Comparison of ENCODE assay signal across 14 cellular contexts in genomic region chr6:144660545-144660944, GRCh38.
DNase-seq lines count a peak whose midpoint lies in the region; ATAC-seq, FAIRE-seq and TF ChIP-seq lines count a peak whose summit lies in the region.
"Had no signal": no experiment of that assay in that cellular context is flagged by ENCODE, and none has a peak within 500 bp of the region (broad histone marks: within the 10 kb centered on the region; RNA-seq: fewer than 3 reads in every experiment).

No MANE protein-coding gene starts in this region.

- H3K4me3 ChIP-seq in IMR-90 (ENCODE audit: insufficient read depth, low read depth, low read length) (no peak overlapping the region), keratinocyte (ENCODE audit: control insufficient read depth in 2 of 3, extremely low read depth in 1 of 3, insufficient read depth in 2 of 3, low read depth in 1 of 3, low read length in 3 of 3) (no peak overlapping the region)

- no peaks in the 10 kb centered on the region for H3K9me3 Mint-ChIP-seq in WTC11
- H3K9me3 Mint-ChIP-seq: activated CD8-positive, alpha-beta T cell treated with anti-CD3 and anti-CD28 coated beads for 36 hours; CD8-positive, alpha-beta memory T cell had no signal

- H3K56ac ChIP-seq in IMR-90 (ENCODE audit: extremely low read depth, insufficient read depth, low read length), result no peak overlapping the region

- peak overlapping the region; percentile 50 for H3K4me3 Mint-ChIP-seq in WTC11
- H3K4me3 Mint-ChIP-seq: activated CD8-positive, alpha-beta T cell treated with anti-CD3 and anti-CD28 coated beads for 36 hours had no signal

- H4K91ac ChIP-seq in IMR-90 (ENCODE audit: insufficient read depth, low read depth, low read length), result no peak overlapping the region

- no peak overlapping the region for H2BK120ac ChIP-seq in IMR-90 (ENCODE audit: low read depth, low read length)

- no peak for TF ChIP-seq POLR2A in IMR-90 (IDR thresholded peaks at IDR 0.05; ENCODE audit: low read depth, low read length)

- no peak overlapping the region for H4K8ac ChIP-seq in IMR-90 (ENCODE audit: low read depth in 2 of 2, low read length in 2 of 2)

- H2AK9ac ChIP-seq in IMR-90 (replicated peaks; ENCODE audit: low read depth, low read length, poor library complexity), result no peak overlapping the region

- H3K4me1 Mint-ChIP-seq in WTC11, result peaks cover 73% of the 10 kb centered on the region

- ATAC-seq in IMR-90 (ENCODE audit: low read depth) (no peak), WTC11 (no peak)
- no peak for ATAC-seq in stimulated activated naive CD8-positive, alpha-beta T cell treated with anti-CD3 and anti-CD28 coated beads, Interleukin-15, Interleukin-2, amounts not matched to agents 100 U/mL and 50 U/mL, for 24 hours
- ATAC-seq: activated CD8-positive, alpha-beta T cell treated with anti-CD3 and anti-CD28 coated beads for 36 hours had no signal

- CTCF ChIA-PET in IMR-90 (lab: Yijun Ruan, JAX), result no interaction called here
- CTCF ChIA-PET in WTC11 (lab: Charles Lee), result interaction anchor here (0.8 to 3.0 kb wide), 3 partner anchors 16 to 477 kb away, joined by 3 to 12 read pairs (median 4); no protein-coding TSS in a partner anchor

- no peak overlapping the region for H2AFZ ChIP-seq in IMR-90 (replicated peaks; ENCODE audit: low read length, poor library complexity)
- H2AFZ ChIP-seq in keratinocyte (ENCODE audit: control insufficient read depth, low read length), result no peak overlapping the region

- no peak overlapping the region for H3K14ac ChIP-seq in IMR-90 (replicated peaks; ENCODE audit: low read depth, low read length)

- H3K36me3 Mint-ChIP-seq in WTC11, result no peaks in the 10 kb centered on the region

- no peaks in the 10 kb centered on the region for H3K79me2 ChIP-seq in keratinocyte (ENCODE audit: control insufficient read depth, insufficient read depth, low read length)

- H3K18ac ChIP-seq in IMR-90 (ENCODE audit: low read depth, low read length), result no peak overlapping the region

- H3K4me2 ChIP-seq in IMR-90 (ENCODE audit: low read depth, low read length), result no peak overlapping the region
- H3K4me2 ChIP-seq in keratinocyte (ENCODE audit: control insufficient read depth, extremely low read depth, insufficient read depth, low read depth, low read length), result peak overlapping the region; percentile 1

- H4K5ac ChIP-seq in IMR-90 (ENCODE audit: low read depth, low read length), result no peak overlapping the region

- no peaks in the 10 kb centered on the region for H3K27me3 ChIP-seq in IMR-90 (ENCODE audit: control insufficient read depth, insufficient read depth, low read length)
- H3K27me3 ChIP-seq in keratinocyte (ENCODE audit: control insufficient read depth, extremely low read depth, insufficient read depth, low read length), result no peaks in the 10 kb centered on the region
- H3K27me3 ChIP-seq: esophagus squamous epithelium had no signal

- no peak for TF ChIP-seq CTCF in IMR-90 (conservative IDR thresholded peaks at IDR 0.05; ENCODE audit: low read depth, low read length)
- TF ChIP-seq CTCF in WTC11 (IDR thresholded peaks at IDR 0.05), result no peak
- no peak for TF ChIP-seq CTCF in keratinocyte (optimal IDR thresholded peaks at IDR 0.05 in 1 of 3, IDR thresholded peaks at IDR 0.05 in 1 of 3, conservative IDR thresholded peaks at IDR 0.05 in 1 of 3; ENCODE audit: extremely low read depth in 1 of 3, insufficient read depth in 2 of 3, low read length in 3 of 3)

- in situ Hi-C loops in IMR-90 (cut with MboI; ENCODE audit: low sequenced_read_pairs), result no loop called here

- H2BK5ac ChIP-seq in IMR-90 (ENCODE audit: low read depth, low read length, poor library complexity, severe bottlenecking), result no peak overlapping the region

- no peak overlapping the region for H3K27ac Mint-ChIP-seq in WTC11
- H3K27ac Mint-ChIP-seq: activated CD8-positive, alpha-beta T cell treated with anti-CD3 and anti-CD28 coated beads for 36 hours had no signal

- no peak for TF ChIP-seq RAD21 in IMR-90 (IDR thresholded peaks at IDR 0.05; ENCODE audit: low read length)

- H3K79me1 ChIP-seq in IMR-90 (ENCODE audit: low read depth in 1 of 2, low read length in 2 of 2), result peaks cover 5 to 15% of the 10 kb centered on the region in 2 experiments; a peak in 3 of 4 replicates

- dilution Hi-C loops in IMR-90 (cut with HindIII; ENCODE audit: low sequenced_read_pairs, unreplicated experiment), result no loop called here
- dilution Hi-C loops in keratinocyte (cut with MboI; ENCODE audit: extremely low pct_ligation_motif_present, low sequenced_read_pairs), result no loop called here

- H3K9me3 ChIP-seq in IMR-90 (ENCODE audit: control insufficient read depth, insufficient read depth, low read length) (no peaks in the 10 kb centered on the region), keratinocyte (ENCODE audit: control insufficient read depth, low read depth, low read length) (no peaks in the 10 kb centered on the region)
- H3K9me3 ChIP-seq: esophagus squamous epithelium had no signal

- no peak overlapping the region for H2BK20ac ChIP-seq in IMR-90 (ENCODE audit: low read depth, low read length)

- 43% methylated on average over 1 of the region's 5 CpGs; no CpG with 5 or more reads in 1 of the 2 experiments for WGBS in IMR-90 (ENCODE audit: extremely low coverage in 2 of 2, insufficient read length in 1 of 2), 2 experiments

- DNase-seq in IMR-90 (no peak), WTC11 (ENCODE audit: low spot score) (no peak), keratinocyte (ENCODE audit: low read depth, low spot score) (no peak), retina (peak; percentile 49), DMS153 treated with DMSO at 0.1 percent for 48 hours (lab: John Stamatoyannopoulos, UW; ENCODE audit: unreplicated experiment) (no peak), substantia nigra (lab: John Stamatoyannopoulos, UW) (no peak), cerebellar cortex (ENCODE audit: low spot score) (no peak)
- no peak for DNase-seq in stimulated activated naive CD8-positive, alpha-beta T cell treated with anti-CD3 and anti-CD28 coated beads, Interleukin-15, Interleukin-2, amounts not matched to agents 100 U/mL and 50 U/mL, for 24 hours
- DNase-seq: activated CD8-positive, alpha-beta T cell treated with anti-CD3 and anti-CD28 coated beads for 36 hours; activated naive CD4-positive, alpha-beta T cell treated with Interleukin-2 at 50 U/mL for 16 hours; caudate nucleus; CD8-positive, alpha-beta memory T cell; esophagus squamous epithelium; KG1 had no signal

- intact Hi-C loops in IMR-90 (cut with micrococcal nuclease), result no loop called here

- no peak overlapping the region for H3K27ac ChIP-seq in IMR-90 (ENCODE audit: insufficient read depth, low read length)
- H3K27ac ChIP-seq in keratinocyte (ENCODE audit: control insufficient read depth, insufficient read depth, low read length), result no peak overlapping the region
- H3K27ac ChIP-seq in substantia nigra (ENCODE audit: low read depth, low read length, poor library complexity, severe bottlenecking), result no peak overlapping the region

- POLR2A ChIA-PET in IMR-90 (lab: Charles Lee; ENCODE audit: unreplicated experiment), result no interaction called here
- POLR2A ChIA-PET in WTC11 (lab: Charles Lee), result interaction anchor here (1.1 kb wide), 1 partner anchor 23 kb away, joined by 4 read pairs; no protein-coding TSS in a partner anchor

- BruUV-seq in IMR-90 (replicated peaks; lab: Mats Ljungman, UMichigan), result no TSS peak

- H3K27me3 Mint-ChIP-seq in WTC11 (ENCODE audit: low read depth), result peaks cover 52% of the 10 kb centered on the region
- H3K27me3 Mint-ChIP-seq: activated CD8-positive, alpha-beta T cell treated with anti-CD3 and anti-CD28 coated beads for 36 hours; CD8-positive, alpha-beta memory T cell had no signal

- H4K20me1 ChIP-seq in IMR-90 (ENCODE audit: insufficient read depth, low read length), result no peaks in the 10 kb centered on the region
- H4K20me1 ChIP-seq in keratinocyte (ENCODE audit: control insufficient read depth, extremely low read depth, insufficient read depth, low read length), result no peaks in the 10 kb centered on the region

- H3K4me1 ChIP-seq in IMR-90 (ENCODE audit: control insufficient read depth, insufficient read depth, low read length), result peaks cover 12% of the 10 kb centered on the region
- peaks cover 36% of the 10 kb centered on the region for H3K4me1 ChIP-seq in keratinocyte (ENCODE audit: control insufficient read depth, extremely low read depth, insufficient read depth, low read length)

- H2BK15ac ChIP-seq in IMR-90 (ENCODE audit: low read depth, low read length), result no peak overlapping the region

- no peaks in the 10 kb centered on the region for H3K9me1 ChIP-seq in IMR-90 (ENCODE audit: insufficient read depth, low read length)
- H3K9me1 ChIP-seq in keratinocyte (ENCODE audit: control insufficient read depth, extremely low read depth, insufficient read depth, low read length), result peaks cover 4% of the 10 kb centered on the region

- H2AK5ac ChIP-seq in IMR-90 (ENCODE audit: low read depth, low read length), result 0 out of 2 replicates have a peak overlapping the region, but pooled peaks have one; percentile 26

- FAIRE-seq in keratinocyte (lab: Jason Lieb, UNC), result no peak

- H3K36me3 ChIP-seq in IMR-90 (ENCODE audit: control insufficient read depth, insufficient read depth, low read length) (no peaks in the 10 kb centered on the region), keratinocyte (ENCODE audit: control insufficient read depth in 2 of 2, extremely low read depth in 1 of 2, insufficient read depth in 2 of 2, low read length in 2 of 2) (no peaks in the 10 kb centered on the region)
- H3K36me3 ChIP-seq: esophagus squamous epithelium had no signal

- H3K9ac ChIP-seq in IMR-90 (ENCODE audit: low read depth, low read length) (no peak overlapping the region), keratinocyte (ENCODE audit: control insufficient read depth, extremely low read depth, insufficient read depth, low read length) (no peak overlapping the region)

- no peak overlapping the region for H3K23ac ChIP-seq in IMR-90 (ENCODE audit: low read depth, low read length)

- H3K4ac ChIP-seq in IMR-90 (ENCODE audit: low read depth, low read length), result no peak overlapping the region

TF ChIP-seq in IMR-90, 13 proteins besides CTCF, POLR2A, EP300 and RAD21 (continues in another document):
- TF ChIP-seq MXI1 (IDR thresholded peaks at IDR 0.05; ENCODE audit: borderline replicate concordance, low read depth, low read length), result no peak

TF ChIP-seq in WTC11, 78 proteins besides CTCF, POLR2A, EP300 and RAD21 (continues in another document):
- TF ChIP-seq IRF1 (CRISPR knock-in tag; IDR thresholded peaks at IDR 0.05) (no peak), MAX (CRISPR knock-in tag; IDR thresholded peaks at IDR 0.05) (no peak), TEAD1 (CRISPR knock-in tag; IDR thresholded peaks at IDR 0.05) (no peak)
